ENCODE assay signal across 18 cellular contexts in the genomic region with DNA sequence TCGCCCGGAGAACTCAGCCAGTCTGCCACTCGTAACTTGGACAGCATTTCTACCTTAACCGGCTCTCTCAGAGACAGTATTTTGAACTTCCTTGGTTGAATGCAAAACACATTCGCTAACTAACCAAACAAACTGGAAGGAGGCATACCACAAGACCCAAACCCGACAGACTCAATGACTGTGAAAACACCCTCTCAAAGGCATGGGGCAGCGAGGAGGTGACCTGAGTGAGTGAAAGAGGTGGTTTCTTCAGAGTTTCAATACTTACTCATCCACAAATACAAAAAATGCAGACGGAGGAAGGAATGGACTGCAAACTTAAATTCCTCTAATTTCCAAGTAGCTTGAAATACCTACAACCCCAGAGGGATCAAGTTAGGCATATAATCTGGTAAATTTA.
DNase-seq lines count a peak whose midpoint lies in the region; ATAC-seq, FAIRE-seq and TF ChIP-seq lines count a peak whose summit lies in the region.
"Had no signal": no experiment of that assay in that cellular context is flagged by ENCODE, and none has a peak within 500 bp of the region (broad histone marks: within the 10 kb centered on the region; RNA-seq: fewer than 3 reads in every experiment).

No MANE protein-coding gene starts in this region.

- peak overlapping the region; percentile 16 for H3K27ac Mint-ChIP-seq in astrocyte (ENCODE audit: unreplicated experiment)

- H3K27ac ChIP-seq in astrocyte (ENCODE audit: low read depth, low read length): no peak overlapping the region
- H3K27ac ChIP-seq in left lung: no peak overlapping the region
- H3K27ac ChIP-seq in smooth muscle cell (ENCODE audit: low read depth): peak overlapping the region; percentile 82
- H3K27ac ChIP-seq in brain microvascular endothelial cell: no peak overlapping the region
- H3K27ac ChIP-seq: BLaER1 had no signal

- peaks cover 12% of the 10 kb centered on the region for H3K4me1 Mint-ChIP-seq in astrocyte (ENCODE audit: low read depth, unreplicated experiment)

- FAIRE-seq in astrocyte (lab: Jason Lieb, UNC): peak; percentile 20
- FAIRE-seq: GM12892, GM19239, H1 had no signal

- H2AFZ ChIP-seq in astrocyte (ENCODE audit: low read depth, low read length) (no peak overlapping the region), smooth muscle cell (ENCODE audit: low read depth) (no peak overlapping the region)

- no peaks in the 10 kb centered on the region for H3K27me3 ChIP-seq in astrocyte (ENCODE audit: insufficient read depth, low read length)
- no peaks in the 10 kb centered on the region for H3K27me3 ChIP-seq in left lung
- H3K27me3 ChIP-seq in smooth muscle cell (ENCODE audit: low read depth): no peaks in the 10 kb centered on the region
- no peaks in the 10 kb centered on the region for H3K27me3 ChIP-seq in brain microvascular endothelial cell (replicated peaks)
- H3K27me3 ChIP-seq: BLaER1 had no signal

- H3K9me3 Mint-ChIP-seq in astrocyte (ENCODE audit: unreplicated experiment): no peaks in the 10 kb centered on the region

- H3K36me3 Mint-ChIP-seq in astrocyte (ENCODE audit: low read depth, unreplicated experiment): no peaks in the 10 kb centered on the region

- H3K9me3 ChIP-seq in astrocyte (ENCODE audit: insufficient read depth, low read depth, low read length) (no peaks in the 10 kb centered on the region), left lung (no peaks in the 10 kb centered on the region), smooth muscle cell (replicated peaks; ENCODE audit: low read depth) (no peaks in the 10 kb centered on the region)
- H3K9me3 ChIP-seq: BLaER1, HAP-1 had no signal

- H3K4me3 ChIP-seq in astrocyte (ENCODE audit: insufficient read depth, low read depth, low read length) (no peak overlapping the region), left lung (no peak overlapping the region), smooth muscle cell (no peak overlapping the region), brain microvascular endothelial cell (ENCODE audit: low read depth, low read length) (no peak overlapping the region)
- H3K4me3 ChIP-seq: BLaER1, HAP-1 had no signal

- peaks cover 7% of the 10 kb centered on the region for H3F3A ChIP-seq in smooth muscle cell (ENCODE audit: low read depth)

- no peaks in the 10 kb centered on the region for H3K79me2 ChIP-seq in astrocyte (ENCODE audit: insufficient read depth, low read length)
- no peaks in the 10 kb centered on the region for H3K79me2 ChIP-seq in smooth muscle cell (ENCODE audit: low read depth)

- in situ Hi-C loops in brain microvascular endothelial cell (cut with HindIII; ENCODE audit: low pct_ligation_motif_present, low sequenced_read_pairs): no loop called here

- TF ChIP-seq CTCF in astrocyte (IDR thresholded peaks at IDR 0.05; ENCODE audit: insufficient read depth, low read depth, low read length) (no peak), left lung (IDR thresholded peaks at IDR 0.05) (no peak), smooth muscle cell (IDR thresholded peaks at IDR 0.05; ENCODE audit: borderline replicate concordance, insufficient read depth, poor library complexity, severe bottlenecking) (no peak), brain microvascular endothelial cell (IDR thresholded peaks at IDR 0.05; ENCODE audit: low read depth, low read length, missing control alignments) (no peak)

- ATAC-seq in left lung (peak; percentile 68), GM18517 (IDR thresholded peaks at IDR 0.05; ENCODE audit: unreplicated experiment) (no peak)

- H3K4me2 ChIP-seq in astrocyte (ENCODE audit: low read length) (peak overlapping the region; percentile 40), smooth muscle cell (peak overlapping the region; percentile 72)
- H3K4me2 ChIP-seq: BLaER1 had no signal

- intact Hi-C loops in left lung (cut with DNase I): no loop called here

- H4K20me1 ChIP-seq in astrocyte (ENCODE audit: insufficient read depth, low read length) (no peaks in the 10 kb centered on the region), smooth muscle cell (ENCODE audit: low read depth) (no peaks in the 10 kb centered on the region)
- H4K20me1 ChIP-seq: BLaER1 had no signal

- H3K36me3 ChIP-seq in astrocyte (ENCODE audit: insufficient read depth, low read length) (no peaks in the 10 kb centered on the region), left lung (no peaks in the 10 kb centered on the region), smooth muscle cell (ENCODE audit: low read depth) (no peaks in the 10 kb centered on the region), brain microvascular endothelial cell (replicated peaks) (no peaks in the 10 kb centered on the region)
- H3K36me3 ChIP-seq: BLaER1, HAP-1 had no signal

- no peaks in the 10 kb centered on the region for H3K27me3 Mint-ChIP-seq in astrocyte (ENCODE audit: low read depth, unreplicated experiment)

- DNase-seq in DMS79 (lab: John Stamatoyannopoulos, UW): peak; percentile 4
- DNase-seq in astrocyte (ENCODE audit: low read depth): peak; percentile 49
- no peak for DNase-seq in left lung
- no peak for DNase-seq in smooth muscle cell (lab: John Stamatoyannopoulos, UW; ENCODE audit: unreplicated experiment)
- no peak for DNase-seq in occipital lobe (lab: John Stamatoyannopoulos, UW)
- no peak for DNase-seq in T-helper 9 cell
- no peak for DNase-seq in brain microvascular endothelial cell
- DNase-seq: 8988T, AML-193, Calu3, DND-41, GDM1 had no signal

- peak overlapping the region; percentile 70 for H3K4me3 Mint-ChIP-seq in astrocyte (ENCODE audit: unreplicated experiment)

- H3K9ac ChIP-seq in astrocyte (ENCODE audit: low read length) (no peak overlapping the region), smooth muscle cell (ENCODE audit: low read depth) (peak overlapping the region; percentile 40)
- H3K9ac ChIP-seq: BLaER1 had no signal

- 59% methylated on average over 8 of the region's 8 CpGs for WGBS in smooth muscle cell (ENCODE audit: low lambda C conversion rate)

- H3K4me1 ChIP-seq in astrocyte (ENCODE audit: insufficient read depth, low read length): peaks cover 3% of the 10 kb centered on the region
- H3K4me1 ChIP-seq in left lung: no peaks in the 10 kb centered on the region
- H3K4me1 ChIP-seq in smooth muscle cell (ENCODE audit: low read depth): no peaks in the 10 kb centered on the region
- H3K4me1 ChIP-seq: BLaER1, HAP-1 had no signal

Comparison
In these comparisons a context has a peak if more than half of its experiments do, and no peak if none do; other contexts are left out.
1. DNase-seq: peak in DMS79 (single experiment) and astrocyte (single experiment); none in left lung (0 of 2), smooth muscle cell (single experiment), occipital lobe (single experiment), T-helper 9 cell (single experiment) and brain microvascular endothelial cell (single experiment).